ENCODE assay signal across 17 cellular contexts in the genomic region with DNA sequence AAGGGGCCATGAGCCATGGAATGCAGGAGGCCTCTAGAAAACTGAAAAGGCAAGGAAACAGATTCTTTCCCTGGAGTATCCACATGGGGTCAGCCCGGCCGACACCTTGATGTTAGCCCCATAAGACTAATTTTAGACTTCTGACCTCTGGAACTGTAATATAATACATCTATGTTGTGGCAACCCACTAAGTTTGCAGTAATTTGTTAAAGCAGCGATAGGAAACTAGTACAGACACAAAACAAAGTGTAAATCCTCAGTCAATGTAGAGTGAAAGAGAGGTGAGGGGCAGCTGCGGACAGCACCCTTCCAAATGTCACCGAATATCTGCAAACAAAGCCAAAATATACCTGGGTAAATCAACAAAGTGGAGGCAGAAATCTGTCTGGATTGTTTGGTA. TPM values are rescaled to one million over a fixed set of nuclear protein-coding genes. Genes with fewer than 3 reads are reported as not detected.
A peak's percentile ranks its signal among the peaks of the same experiment; 100 is the strongest.
DNase-seq lines count a peak whose midpoint lies in the region; ATAC-seq, FAIRE-seq and TF ChIP-seq lines count a peak whose summit lies in the region.
"Had no signal": no experiment of that assay in that cellular context is flagged by ENCODE, and none has a peak within 500 bp of the region (broad histone marks: within the 10 kb centered on the region; RNA-seq: fewer than 3 reads in every experiment).

No MANE protein-coding gene starts in this region.

- H3K27ac Mint-ChIP-seq in activated naive CD4-positive, alpha-beta T cell treated with anti-CD3 and anti-CD28 coated beads, Interleukin-2, amount 50 U/mL, for 72 hours = no peak overlapping the region
- no peak overlapping the region for H3K27ac Mint-ChIP-seq in type B pancreatic cell
- H3K27ac Mint-ChIP-seq: CD14-positive monocyte; CD4-positive, alpha-beta memory T cell; H9 had no signal

- H3K27ac ChIP-seq in HepG2 (ENCODE audit: extremely low read length, insufficient read depth, low read length) (no peak overlapping the region), right lobe of liver (no peak overlapping the region), skeletal muscle tissue (ENCODE audit: low read depth, low read length) (peak overlapping the region; percentile 79)
- H3K27ac ChIP-seq: BLaER1 had no signal

- H3K36me3 Mint-ChIP-seq in activated naive CD4-positive, alpha-beta T cell treated with anti-CD3 and anti-CD28 coated beads, Interleukin-2, amount 50 U/mL, for 72 hours = no peaks in the 10 kb centered on the region
- no peaks in the 10 kb centered on the region for H3K36me3 Mint-ChIP-seq in type B pancreatic cell
- H3K36me3 Mint-ChIP-seq: CD14-positive monocyte; CD4-positive, alpha-beta memory T cell had no signal

- no peak overlapping the region for H3K9ac ChIP-seq in HepG2 (ENCODE audit: insufficient read depth, low read depth, low read length)
- H3K9ac ChIP-seq in skeletal muscle tissue (ENCODE audit: low read depth in 1 of 3, low read length in 3 of 3) = no peak overlapping the region
- H3K9ac ChIP-seq: BLaER1 had no signal

- no peak overlapping the region for H3K4me3 Mint-ChIP-seq in type B pancreatic cell
- H3K4me3 Mint-ChIP-seq: CD14-positive monocyte; CD4-positive, alpha-beta memory T cell; H9 had no signal

- POLR2A ChIA-PET in HepG2 (lab: Yijun Ruan, JAX) = no interaction called here

- no peak for TF ChIP-seq RAD21 in HepG2 (CRISPR knock-in tag; IDR thresholded peaks at IDR 0.05)

- peak overlapping the region; percentile 8 for H3K4me2 ChIP-seq in HepG2 (ENCODE audit: low read depth, low read length)
- H3K4me2 ChIP-seq: BLaER1 had no signal

- H3K27me3 ChIP-seq in HepG2 (ENCODE audit: control insufficient read depth in 1 of 2, insufficient read depth in 2 of 2, low read length in 2 of 2) (peaks cover 0 to 13% of the 10 kb centered on the region in 2 experiments; a peak in 3 of 5 replicates), right lobe of liver (no peaks in the 10 kb centered on the region), skeletal muscle tissue (ENCODE audit: control insufficient read depth in 3 of 3, insufficient read depth in 3 of 3, low read length in 3 of 3) (no peaks in the 10 kb centered on the region)
- H3K27me3 ChIP-seq: BLaER1 had no signal

- H3K4me1 ChIP-seq in HepG2 (ENCODE audit: insufficient read depth, low read length) (peaks cover 60% of the 10 kb centered on the region), right lobe of liver (peaks cover 0 to 6% (median under 1%) of the 10 kb centered on the region in 4 donors), skeletal muscle tissue (ENCODE audit: control insufficient read depth in 3 of 3, insufficient read depth in 3 of 3, low read length in 3 of 3) (peaks cover 14 to 25% (median 17%) of the 10 kb centered on the region in 3 donors)
- H3K4me1 ChIP-seq: BLaER1 had no signal

- no peak for TF ChIP-seq CTCF in HepG2 (CRISPR knock-in tag; IDR thresholded peaks at IDR 0.05)
- TF ChIP-seq CTCF in right lobe of liver (IDR thresholded peaks at IDR 0.05) = no peak
- no peak for TF ChIP-seq CTCF in type B pancreatic cell (conservative IDR thresholded peaks at IDR 0.05)

- no peak for TF ChIP-seq POLR2A in HepG2 (IDR thresholded peaks at IDR 0.05; ENCODE audit: insufficient read depth in 1 of 2, low read depth in 2 of 2, low read length in 2 of 2)
- no peak for TF ChIP-seq POLR2A in right lobe of liver (IDR thresholded peaks at IDR 0.05)

- H3K27me3 Mint-ChIP-seq in type B pancreatic cell = no peaks in the 10 kb centered on the region
- H3K27me3 Mint-ChIP-seq: CD4-positive, alpha-beta memory T cell had no signal

- H4K20me1 ChIP-seq in HepG2 (ENCODE audit: insufficient read depth, low read length) = no peaks in the 10 kb centered on the region
- H4K20me1 ChIP-seq: BLaER1 had no signal

- H3K4me3 ChIP-seq in HepG2 (replicated peaks in 1 of 3; ENCODE audit: insufficient read depth in 1 of 3, low read depth in 2 of 3, low read length in 3 of 3) (no peak overlapping the region), right lobe of liver (no peak overlapping the region), skeletal muscle tissue (ENCODE audit: low read length in 3 of 3) (no peak overlapping the region)
- H3K4me3 ChIP-seq: BLaER1 had no signal

- H3K9me3 ChIP-seq in HepG2 (ENCODE audit: low read length) (no peaks in the 10 kb centered on the region), right lobe of liver (no peaks in the 10 kb centered on the region), skeletal muscle tissue (ENCODE audit: control insufficient read depth in 3 of 3, low read length in 3 of 3) (no peaks in the 10 kb centered on the region)
- H3K9me3 ChIP-seq: BLaER1 had no signal

- no TSS peak for BruUV-seq in HepG2 (replicated peaks; lab: Mats Ljungman, UMichigan)

- CTCF ChIA-PET in HepG2 (lab: Yijun Ruan, JAX; ENCODE audit: low intra/inter-chr PET ratio, low total read pairs) = no interaction called here

- no peaks in the 10 kb centered on the region for H3K9me3 Mint-ChIP-seq in activated naive CD4-positive, alpha-beta T cell treated with anti-CD3 and anti-CD28 coated beads, Interleukin-2, amount 50 U/mL, for 72 hours
- no peaks in the 10 kb centered on the region for H3K9me3 Mint-ChIP-seq in type B pancreatic cell
- H3K9me3 Mint-ChIP-seq: CD4-positive, alpha-beta memory T cell; H9 had no signal

- TF ChIP-seq EP300 in HepG2 (IDR thresholded peaks at IDR 0.05; ENCODE audit: low read depth in 2 of 2, low read length in 2 of 2) = no peak
- TF ChIP-seq EP300 in HepG2 (CRISPR knock-in tag; IDR thresholded peaks at IDR 0.05; ENCODE audit: borderline replicate concordance) = no peak

- in situ Hi-C loops in HepG2 (cut with HindIII; ENCODE audit: extremely low pct_ligation_motif_present, low pct_unique_long_range_greater_than_20kb) = no loop called here

- DNase-seq in HepG2 (ENCODE audit: low spot score) (no peak), right lobe of liver (no peak), islet precursor cell (peak; percentile 3), type B pancreatic cell (ENCODE audit: extremely low spot score, unreplicated experiment) (no peak)
- no peak for DNase-seq in activated naive CD4-positive, alpha-beta T cell treated with anti-CD3 and anti-CD28 coated beads, Interleukin-2, amount 50 U/mL, for 72 hours (ENCODE audit: low spot score in 2 of 2)
- DNase-seq: 8988T; Calu3; CD4-positive, alpha-beta memory T cell; DMS79 treated with DMSO at 0.1 percent for 48 hours; GF-D8; H9 had no signal

- H2AFZ ChIP-seq in HepG2 (ENCODE audit: low read length) = no peak overlapping the region

- H3K36me3 ChIP-seq in HepG2 (replicated peaks in 1 of 2; ENCODE audit: control insufficient read depth in 1 of 2, insufficient read depth in 2 of 2, low read length in 2 of 2) = no peaks in the 10 kb centered on the region
- H3K36me3 ChIP-seq in right lobe of liver = no peaks in the 10 kb centered on the region
- H3K36me3 ChIP-seq in skeletal muscle tissue (ENCODE audit: control insufficient read depth in 3 of 3, insufficient read depth in 3 of 3, low read length in 3 of 3) = no peaks in the 10 kb centered on the region
- H3K36me3 ChIP-seq: BLaER1 had no signal

- intact Hi-C loops in HepG2 (cut with micrococcal nuclease; ENCODE audit: unreplicated experiment) (no loop called here), right lobe of liver (cut with DNase I) (no loop called here)

- FAIRE-seq in HepG2 (lab: Jason Lieb, UNC) = no peak
- FAIRE-seq: GM19239, H1 had no signal

- H3K4me1 Mint-ChIP-seq in type B pancreatic cell (ENCODE audit: unreplicated experiment) = peaks cover 6% of the 10 kb centered on the region

- WGBS in HepG2 (ENCODE audit: low lambda C conversion rate) = 24% methylated on average over 5 of the region's 5 CpGs
- WGBS in right lobe of liver (ENCODE audit: insufficient coverage, low coverage, low lambda C conversion rate, missing lambda C conversion rate) = 77% methylated on average over 5 of the region's 5 CpGs

- ATAC-seq in HepG2 (peak; percentile 12; the same call in 1 of the 3 replicates), right lobe of liver (no peak), esophagus mucosa (no peak)
- no peak for ATAC-seq in activated naive CD4-positive, alpha-beta T cell treated with anti-CD3 and anti-CD28 coated beads, Interleukin-2, amount 50 U/mL, for 72 hours

- no peaks in the 10 kb centered on the region for H3K79me2 ChIP-seq in HepG2 (ENCODE audit: insufficient read depth, low read length)

TF ChIP-seq in HepG2, 621 proteins besides CTCF, POLR2A, EP300 and RAD21 (continues in another document):
- TF ChIP-seq ZNF563 (CRISPR knock-in tag; IDR thresholded peaks at IDR 0.05) (no peak), ZNF12 (CRISPR knock-in tag; IDR thresholded peaks at IDR 0.05) (peak; percentile 91)

RNA-seq across cellular contexts. Expression of gene SIAH1, which starts 7.2 kb away (rescaled TPM):
- 27.9 and 28.6 TPM in 2 replicates for total RNA-seq in HepG2 (2016; rRNA removed; fragmentation: Illumina TruSeq; extraction: Trizol)
- 12.9 and 14.7 TPM in 2 replicates for total RNA-seq in HepG2 (2016; cell fraction: cytosol; rRNA removed; fragmentation: Illumina TruSeq; extraction: Trizol; ENCODE audit: low read depth)
- total RNA-seq in HepG2 (2016; cell fraction: insoluble cytoplasmic fraction; rRNA removed; fragmentation: Illumina TruSeq; extraction: Trizol) = 27.3 TPM in 2 replicates
- 34.8 and 35.5 TPM in 2 replicates for total RNA-seq in HepG2 (2016; cell fraction: membrane; rRNA removed; fragmentation: Illumina TruSeq; extraction: Trizol)
- total RNA-seq in HepG2 (2016; cell fraction: nucleus; rRNA removed; fragmentation: Illumina TruSeq; extraction: Trizol) = 31.3 and 31.4 TPM in 2 replicates
- 15.4 and 16.0 TPM in 2 replicates for polyA plus RNA-seq in HepG2 (2011; rRNA removed)
- polyA plus RNA-seq in HepG2 (2011; cell fraction: cytosol; rRNA removed) = 12.9 and 14.9 TPM in 2 replicates
- polyA plus RNA-seq in HepG2 (2011; cell fraction: nucleus; rRNA removed) = 15.0 and 21.0 TPM in 2 replicates
- polyA plus RNA-seq in HepG2 (2012) = 22.2 and 25.1 TPM in 2 replicates
- 7.5 TPM in 2 replicates for polyA plus RNA-seq in HepG2 (2016; cell fraction: cytosol; fragmentation: Illumina TruSeq; extraction: Trizol; ENCODE audit: low read depth)
- polyA plus RNA-seq in HepG2 (2016; cell fraction: insoluble cytoplasmic fraction; fragmentation: Illumina TruSeq; extraction: Trizol; ENCODE audit: low read depth) = 29.2 and 30.6 TPM in 2 replicates
- 18.6 and 19.2 TPM in 2 replicates for polyA plus RNA-seq in HepG2 (2016; cell fraction: membrane; fragmentation: Illumina TruSeq; extraction: Trizol; ENCODE audit: low read depth)
- polyA plus RNA-seq in HepG2 (2016; cell fraction: nucleus; fragmentation: Illumina TruSeq; extraction: Trizol; ENCODE audit: insufficient read depth, low read depth) = 36.1 and 41.1 TPM in 2 replicates
- polyA minus RNA-seq in HepG2 (2011; rRNA and poly(A)+ RNA removed; ENCODE audit: low replicate concordance) = 34.2 and 46.5 TPM in 2 replicates
- polyA minus RNA-seq in HepG2 (2011; cell fraction: cytosol; rRNA and poly(A)+ RNA removed) = 16.2 and 16.6 TPM in 2 replicates
- 47.6 and 57.8 TPM in 2 replicates for polyA minus RNA-seq in HepG2 (2011; cell fraction: nucleus; rRNA and poly(A)+ RNA removed)
- total RNA-seq in right lobe of liver = 10 to 100 TPM in 5 of 6 experiments, 1 to 10 TPM in 1; 8.1 to 14.0 (median 11.5) TPM
- 53.8 TPM for total RNA-seq in skeletal muscle tissue
- total RNA-seq in esophagus mucosa = 13.7 TPM
- 10 to 100 TPM; 15.9 to 18.6 TPM for total RNA-seq in activated naive CD4-positive, alpha-beta T cell treated with anti-CD3 and anti-CD28 coated beads, Interleukin-2, amount 50 U/mL, for 72 hours
- total RNA-seq in type B pancreatic cell (ENCODE audit: low replicate concordance) = 23.3 and 26.8 TPM in 2 replicates
